ENCODE assay signal across 3 cellular contexts in genomic region chr1:45023663-45024062, GRCh38.
TF ChIP-seq lines count a peak whose summit lies in the region.

No MANE protein-coding gene starts in this region.

TF ChIP-seq in HepG2, 621 proteins besides CTCF, POLR2A, EP300 and RAD21:
- TF ChIP-seq NFIC (IDR thresholded peaks at IDR 0.05; ENCODE audit: low read length) (no peak), ZNF235 (CRISPR knock-in tag; IDR thresholded peaks at IDR 0.05; ENCODE audit: borderline replicate concordance) (no peak), ARNT2 (CRISPR knock-in tag; IDR thresholded peaks at IDR 0.05; ENCODE audit: low read depth) (no peak), NFE2L1 (CRISPR knock-in tag; IDR thresholded peaks at IDR 0.05; ENCODE audit: borderline replicate concordance) (no peak), ZNF7 (CRISPR knock-in tag; IDR thresholded peaks at IDR 0.05) (peak; percentile 98)
TF ChIP-seq in HepG2: peak in this region for 1.

TF ChIP-seq in A549, 52 proteins besides CTCF, POLR2A, EP300 and RAD21:
- no peak for TF ChIP-seq MAFK (IDR thresholded peaks at IDR 0.05; ENCODE audit: partially characterized antibody)
- TF ChIP-seq POLR2AphosphoS2 (conservative IDR thresholded peaks at IDR 0.05; ENCODE audit: low read length) = no peak
- peak; percentile 59 for TF ChIP-seq ZFP36 (IDR thresholded peaks at IDR 0.05; ENCODE audit: borderline replicate concordance, partially characterized antibody)
- TF ChIP-seq, protein P1, sequence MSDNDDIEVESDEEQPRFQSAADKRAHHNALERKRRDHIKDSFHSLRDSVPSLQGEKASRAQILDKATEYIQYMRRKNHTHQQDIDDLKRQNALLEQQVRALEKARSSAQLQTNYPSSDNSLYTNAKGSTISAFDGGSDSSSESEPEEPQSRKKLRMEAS (IDR thresholded peaks at IDR 0.05) = no peak
- TF ChIP-seq HOXB13 (CRISPR knock-in tag; IDR thresholded peaks at IDR 0.05; ENCODE audit: low read depth) = no peak
- TF ChIP-seq ZC3H11A (IDR thresholded peaks at IDR 0.05) = no peak

TF ChIP-seq in K562, 482 proteins besides CTCF, POLR2A, EP300 and RAD21:
- peak; percentile 47; the same call in 1 of the 2 replicates for TF ChIP-seq TRIM28 (IDR thresholded peaks at IDR 0.05)
- TF ChIP-seq CBX3 (IDR thresholded peaks at IDR 0.05; ENCODE audit: borderline replicate concordance in 1 of 2, low read length in 2 of 2) = peak in 1 of 2 experiments; percentile 41; a peak in 1 of 3 replicates
- no peak for TF ChIP-seq RBM22 (IDR thresholded peaks at IDR 0.05; ENCODE audit: low read depth, low read length, poor library complexity, severe bottlenecking)
- no peak for TF ChIP-seq TAF1 (IDR thresholded peaks at IDR 0.05; ENCODE audit: control insufficient read depth, extremely low read depth, insufficient read depth, low read length, severe bottlenecking)
- TF ChIP-seq ZFP36 (IDR thresholded peaks at IDR 0.05; ENCODE audit: low read depth, low read length, partially characterized antibody) = peak; percentile 86
- TF ChIP-seq BCOR (IDR thresholded peaks at IDR 0.05) = 0 out of 2 replicates have a peak, but pooled peaks have one; percentile 17
- no peak for TF ChIP-seq ADNP (tag; IDR thresholded peaks at IDR 0.05)
- peak; percentile 94 for TF ChIP-seq RBM25 (IDR thresholded peaks at IDR 0.05; ENCODE audit: low read depth, low read length, severe bottlenecking)
- TF ChIP-seq ZNF311 (CRISPR knock-in tag; IDR thresholded peaks at IDR 0.05) = no peak
- TF ChIP-seq KDM4B (IDR thresholded peaks at IDR 0.05; ENCODE audit: borderline replicate concordance in 2 of 2, low read depth in 1 of 2) = no peak
- no peak for TF ChIP-seq EZH2 (IDR thresholded peaks at IDR 0.05; ENCODE audit: borderline replicate concordance, low read depth, low read length)
- no peak for TF ChIP-seq CHD1 (IDR thresholded peaks at IDR 0.05; ENCODE audit: low read length)
- TF ChIP-seq MLX (CRISPR knock-in tag; conservative IDR thresholded peaks at IDR 0.05) = no peak
- TF ChIP-seq CHD2 (IDR thresholded peaks at IDR 0.05; ENCODE audit: low read depth, low read length) = no peak
- TF ChIP-seq CCAR2 (IDR thresholded peaks at IDR 0.05; ENCODE audit: low read depth, low read length) = no peak
- peak; percentile 67 for TF ChIP-seq ZNF407 (IDR thresholded peaks at IDR 0.05; ENCODE audit: low read depth)
- TF ChIP-seq ZNF445 (CRISPR knock-in tag; IDR thresholded peaks at IDR 0.05; ENCODE audit: low read depth) = no peak
- TF ChIP-seq FOXJ2 (tag; IDR thresholded peaks at IDR 0.05) = no peak
